Comparison of ENCODE assay signal across 16 cellular contexts in genomic region chr4:111963158-111963557, GRCh38.
"Had no signal": no experiment of that assay in that cellular context is flagged by ENCODE, and none has a peak within 500 bp of the region (broad histone marks: within the 10 kb centered on the region; RNA-seq: fewer than 3 reads in every experiment).

No MANE protein-coding gene starts in this region.

- ATAC-seq: activated CD4-positive, CD25-positive, alpha-beta regulatory T cell treated with anti-CD3 and anti-CD28 coated beads, Interleukin-2, amount 50 U/mL, for 24 hours; activated naive CD8-positive, alpha-beta T cell treated with anti-CD3 and anti-CD28 coated beads, Interleukin-2, amount 50 U/mL, for 24 hours; activated T-helper 17 cell treated with anti-CD3 and anti-CD28 coated beads, Interleukin-2, amount 50 U/mL, for 72 hours; stimulated activated naive B cell treated with anti-CD40 and anti-IgM and Interleukin-4, amounts not matched to agents 10 μg/mL and 1 μg/mL and 100 μg/mL, for 72 hours had no signal

- DNase-seq: activated naive CD4-positive, alpha-beta T cell treated with anti-CD3 and anti-CD28 coated beads for 36 hours; activated naive CD8-positive, alpha-beta T cell treated with anti-CD3 and anti-CD28 coated beads, Interleukin-2, amount 50 U/mL, for 24 hours; aorta; effector memory CD4-positive, alpha-beta T cell; foreskin fibroblast; glutamatergic neuron; hypothalamus; kidney glomerular epithelial cell; nucleus accumbens; stimulated activated CD4-positive, alpha-beta T cell treated with anti-CD3 and anti-CD28 coated beads, Interleukin-2, amount 100 ng/mL, for 48 hours; stimulated activated naive B cell treated with anti-CD40 and anti-IgM and Interleukin-4, amounts not matched to agents 10 μg/mL and 1 μg/mL and 100 μg/mL, for 72 hours; uterus had no signal

- H3K36me3 Mint-ChIP-seq: stimulated activated naive B cell treated with anti-CD40 and anti-IgM and Interleukin-4, amounts not matched to agents 10 μg/mL and 1 μg/mL and 100 μg/mL, for 72 hours had no signal

- H3K27me3 Mint-ChIP-seq: dendritic cell treated with granulocyte-macrophage colony-stimulating factor and Interleukin-4, amounts not matched to agents 40 ng/mL and 50 ng/mL, for 4 days; stimulated activated naive B cell treated with anti-CD40 and anti-IgM and Interleukin-4, amounts not matched to agents 10 μg/mL and 1 μg/mL and 100 μg/mL, for 72 hours had no signal

- H3K4me3 Mint-ChIP-seq: activated naive CD4-positive, alpha-beta T cell treated with anti-CD3 and anti-CD28 coated beads for 36 hours; activated naive CD8-positive, alpha-beta T cell treated with anti-CD3 and anti-CD28 coated beads, Interleukin-2, amount 50 U/mL, for 24 hours; activated T-helper 17 cell treated with anti-CD3 and anti-CD28 coated beads, Interleukin-2, amount 50 U/mL, for 72 hours; dendritic cell treated with granulocyte-macrophage colony-stimulating factor and Interleukin-4, amounts not matched to agents 40 ng/mL and 50 ng/mL, for 4 days; nephron; stimulated activated naive B cell treated with anti-CD40 and anti-IgM and Interleukin-4, amounts not matched to agents 10 μg/mL and 1 μg/mL and 100 μg/mL, for 72 hours had no signal

- H3K9me3 Mint-ChIP-seq: activated naive CD4-positive, alpha-beta T cell treated with anti-CD3 and anti-CD28 coated beads for 36 hours; activated naive CD8-positive, alpha-beta T cell treated with anti-CD3 and anti-CD28 coated beads, Interleukin-2, amount 50 U/mL, for 24 hours; activated T-helper 17 cell treated with anti-CD3 and anti-CD28 coated beads, Interleukin-2, amount 50 U/mL, for 72 hours; dendritic cell treated with granulocyte-macrophage colony-stimulating factor and Interleukin-4, amounts not matched to agents 40 ng/mL and 50 ng/mL, for 4 days; stimulated activated naive B cell treated with anti-CD40 and anti-IgM and Interleukin-4, amounts not matched to agents 10 μg/mL and 1 μg/mL and 100 μg/mL, for 72 hours had no signal

- H3K27ac Mint-ChIP-seq: activated naive CD4-positive, alpha-beta T cell treated with anti-CD3 and anti-CD28 coated beads for 36 hours; activated naive CD8-positive, alpha-beta T cell treated with anti-CD3 and anti-CD28 coated beads, Interleukin-2, amount 50 U/mL, for 24 hours; activated T-helper 17 cell treated with anti-CD3 and anti-CD28 coated beads, Interleukin-2, amount 50 U/mL, for 72 hours; dendritic cell treated with granulocyte-macrophage colony-stimulating factor and Interleukin-4, amounts not matched to agents 40 ng/mL and 50 ng/mL, for 4 days; nephron; stimulated activated naive B cell treated with anti-CD40 and anti-IgM and Interleukin-4, amounts not matched to agents 10 μg/mL and 1 μg/mL and 100 μg/mL, for 72 hours had no signal

- H3K4me1 Mint-ChIP-seq: activated naive CD8-positive, alpha-beta T cell treated with anti-CD3 and anti-CD28 coated beads, Interleukin-2, amount 50 U/mL, for 24 hours; activated T-helper 17 cell treated with anti-CD3 and anti-CD28 coated beads, Interleukin-2, amount 50 U/mL, for 72 hours; nephron had no signal
